Comparison of ENCODE assay signal across 8 cellular contexts in genomic region chr15:74783072-74783807, GRCh38. TPM values are rescaled to one million over a fixed set of nuclear protein-coding genes. Genes with fewer than 3 reads are reported as not detected.
A peak's percentile ranks its signal among the peaks of the same experiment; 100 is the strongest.
DNase-seq lines count a peak whose midpoint lies in the region; ATAC-seq, FAIRE-seq and TF ChIP-seq lines count a peak whose summit lies in the region.

No MANE protein-coding gene starts in this region.

- H3K36me3 ChIP-seq in bronchial epithelial cell (ENCODE audit: control insufficient read depth, insufficient read depth, low read length): peaks cover 4% of the 10 kb centered on the region
- H3K36me3 ChIP-seq in lower lobe of right lung: no peaks in the 10 kb centered on the region
- no peaks in the 10 kb centered on the region for H3K36me3 ChIP-seq in upper lobe of left lung

- peak; percentile 3 to 25 for ATAC-seq in lower lobe of right lung
- ATAC-seq in upper lobe of left lung (ENCODE audit: low FRiP score in 2 of 2): peak; percentile 3 to 5

- no peaks in the 10 kb centered on the region for H3K27me3 ChIP-seq in bronchial epithelial cell (ENCODE audit: control insufficient read depth, insufficient read depth, low read length)
- H3K27me3 ChIP-seq in lower lobe of right lung (ENCODE audit: low read depth): no peaks in the 10 kb centered on the region
- no peaks in the 10 kb centered on the region for H3K27me3 ChIP-seq in upper lobe of left lung

- no peak for TF ChIP-seq POLR2A in upper lobe of left lung (IDR thresholded peaks at IDR 0.05)

- TF ChIP-seq EP300 in upper lobe of left lung (IDR thresholded peaks at IDR 0.05): no peak

- DNase-seq in activated CD4-positive, alpha-beta T cell treated with anti-CD3 and anti-CD28 coated beads for 48 hours: peak; percentile 62
- no peak for DNase-seq in activated CD4-positive, alpha-beta T cell treated with anti-CD3 and anti-CD28 coated beads, Interleukin-2, amount 50 U/mL, for 1 hour
- DNase-seq in OCI-M1 (lab: John Stamatoyannopoulos, UW) (peak; percentile 64), bronchial epithelial cell (ENCODE audit: low read depth) (no peak), lower lobe of right lung (no peak), upper lobe of left lung (peak; percentile 57 to 67), posterior cingulate gyrus (no peak), NCI-H510A treated with DMSO at 0.1 percent for 48 hours (lab: John Stamatoyannopoulos, UW) (no peak)

- 5 to 10% methylated on average over 4 to 13 of the region's 13 CpGs for WGBS in upper lobe of left lung, 2 donors

- TF ChIP-seq CTCF in bronchial epithelial cell (IDR thresholded peaks at IDR 0.05; ENCODE audit: insufficient read depth, low read length, severe bottlenecking) (no peak), lower lobe of right lung (IDR thresholded peaks at IDR 0.05) (no peak), upper lobe of left lung (IDR thresholded peaks at IDR 0.05) (no peak)

- H3K27ac ChIP-seq in lower lobe of right lung (peak overlapping the region; percentile 83), upper lobe of left lung (peak overlapping the region; percentile 88 to 99 (median 96))

- H3K9me3 ChIP-seq in lower lobe of right lung: no peaks in the 10 kb centered on the region
- H3K9me3 ChIP-seq in upper lobe of left lung: no peaks in the 10 kb centered on the region

- H3K4me1 ChIP-seq in lower lobe of right lung (peaks cover 80% of the 10 kb centered on the region), upper lobe of left lung (peaks cover 74 to 85% (median 78%) of the 10 kb centered on the region in 4 donors)

- no peak for FAIRE-seq in bronchial epithelial cell (lab: Jason Lieb, UNC)

- H3K4me3 ChIP-seq in bronchial epithelial cell (ENCODE audit: low read depth, low read length) (peak overlapping the region; percentile 82), lower lobe of right lung (peak overlapping the region; percentile 77), upper lobe of left lung (peak overlapping the region; percentile 82 to 90 (median 88))

- intact Hi-C loops in lower lobe of right lung (cut with DNase I): no loop called here
- intact Hi-C loops in posterior cingulate gyrus (cut with DNase I): loop anchor here (5.0 kb wide), 2 partner anchors 59 to 119 kb away; partner anchors contain the start of gene ULK3

RNA-seq across cellular contexts. Expression of gene CSK, which starts 1.4 kb away (rescaled TPM):
- total RNA-seq in bronchial epithelial cell (28.9 and 29.2 TPM in 2 replicates), lower lobe of right lung (83.8 TPM), upper lobe of left lung (100 to 1,000 TPM in 1 of 6 donors, 10 to 100 TPM in 5; 32.7 to 104 (median 64.8) TPM)

RNA-seq across cellular contexts. Expression of gene LMAN1L, which starts 29.4 kb away (rescaled TPM):
- total RNA-seq in bronchial epithelial cell (under 0.01 TPM in 1 of 2 replicates, not detected in the other), lower lobe of right lung (not detected), upper lobe of left lung (1 to 10 TPM in 1 of 6 donors, not detected in 5; 1.0 TPM)

RNA-seq across cellular contexts. Expression of gene CYP1A2, which starts 34.6 kb away (rescaled TPM):
- total RNA-seq in bronchial epithelial cell (not detected in 2 replicates), lower lobe of right lung (not detected), upper lobe of left lung (under 1 TPM in 2 of 6 donors, not detected in 4; 0.15 to 0.80 TPM)

RNA-seq across cellular contexts. Expression of gene CPLX3, which starts 43.2 kb away (rescaled TPM):
- total RNA-seq in bronchial epithelial cell: not detected in 2 replicates
- total RNA-seq in lower lobe of right lung: not detected
- total RNA-seq in upper lobe of left lung: not detected

RNA-seq across cellular contexts. Expression of gene CYP1A1, which starts 57.9 kb away (rescaled TPM):
- 0.26 TPM in 2 replicates for total RNA-seq in bronchial epithelial cell
- 0.38 TPM for total RNA-seq in lower lobe of right lung
- 1 to 10 TPM in 2 of 6 donors, under 1 TPM in 3, not detected in 1; 0.46 to 6.1 (median 0.92) TPM for total RNA-seq in upper lobe of left lung

Comparison
In these comparisons a context has a peak if more than half of its experiments do, and no peak if none do; other contexts are left out.
1. DNase-seq: peak in activated CD4-positive, alpha-beta T cell treated with anti-CD3 and anti-CD28 coated beads for 48 hours (single experiment), OCI-M1 (single experiment) and upper lobe of left lung (2 of 2); none in activated CD4-positive, alpha-beta T cell treated with anti-CD3 and anti-CD28 coated beads, Interleukin-2, amount 50 U/mL, for 1 hour (single experiment), bronchial epithelial cell (single experiment), lower lobe of right lung (single experiment), posterior cingulate gyrus (0 of 10) and NCI-H510A treated with DMSO at 0.1 percent for 48 hours (single experiment).
2. Peak in every context shown above with its lines, with median percentiles within 50 percentile points of each other: H3K4me3 ChIP-seq.